Comparison of ENCODE assay signal across 8 cellular contexts in genomic region chr9:89604463-89605180, GRCh38. TPM values are rescaled to one million over a fixed set of nuclear protein-coding genes. Genes with fewer than 3 reads are reported as not detected.
DNase-seq lines count a peak whose midpoint lies in the region; ATAC-seq and TF ChIP-seq lines count a peak whose summit lies in the region.

GADD45G (plus strand) TSS chr9:89605012; CDS start chr9:89605122, 110 bp downstream.

- POLR2A ChIA-PET in activated B cell treated with CpG ODN at 0.5 μM for 24 hours (lab: Charles Lee): interaction anchor here (0.7 to 1.7 kb wide), 8 partner anchors 10 to 498 kb away, joined by 3 to 11 read pairs (median 5); no protein-coding TSS in a partner anchor

- CTCF ChIA-PET in activated B cell treated with CpG ODN at 0.5 μM for 24 hours (lab: Charles Lee): interaction anchor here (1.1 to 6.4 kb wide), 5 partner anchors 11 to 497 kb away, joined by 3 to 166 read pairs (median 3); no protein-coding TSS in a partner anchor

- ATAC-seq in HG02642 (IDR thresholded peaks at IDR 0.05; ENCODE audit: poor library complexity, unreplicated experiment) (peak; percentile 53), activated B cell treated with CpG ODN at 0.5 μM for 24 hours (ENCODE audit: low read depth) (peak; percentile 63), GM19452 (IDR thresholded peaks at IDR 0.05; ENCODE audit: unreplicated experiment) (no peak)

- H3K27ac Mint-ChIP-seq in activated B cell treated with CpG ODN at 0.5 μM for 24 hours: peak within 1 kb of the TSS; percentile 37

- H3F3A ChIP-seq in smooth muscle cell (ENCODE audit: low read depth): peaks cover 7% of the 10 kb centered on the region

- no peaks in the 10 kb centered on the region for H3K27me3 ChIP-seq in smooth muscle cell (ENCODE audit: low read depth)

- peaks cover 32% of the 10 kb centered on the region for H3K4me1 Mint-ChIP-seq in activated B cell treated with CpG ODN at 0.5 μM for 24 hours

- WGBS in smooth muscle cell (ENCODE audit: low lambda C conversion rate): 1% methylated on average over 41 of the region's 41 CpGs

- intact Hi-C loops in activated B cell treated with CpG ODN at 0.5 μM for 24 hours (cut with micrococcal nuclease): loop anchor here (1.0 to 10.0 kb wide), 5 partner anchors 212 to 1818 kb away; partner anchors contain the start of gene NFIL3

- H3K27ac ChIP-seq in smooth muscle cell (ENCODE audit: low read depth): peak within 1 kb of the TSS; percentile 85

- no peaks in the 10 kb centered on the region for H3K36me3 Mint-ChIP-seq in activated B cell treated with CpG ODN at 0.5 μM for 24 hours (ENCODE audit: low read depth)

- no peaks in the 10 kb centered on the region for H3K9me3 Mint-ChIP-seq in activated B cell treated with CpG ODN at 0.5 μM for 24 hours

- DNase-seq in DMS79 (lab: John Stamatoyannopoulos, UW) (peak; percentile 76), NCI-H2081 (lab: John Stamatoyannopoulos, UW) (peak; percentile 95 to 97), activated B cell treated with CpG ODN at 0.5 μM for 24 hours (peak; percentile 66), cardiac fibroblast (ENCODE audit: low read depth in 2 of 2) (peak; percentile 74 to 86), iris pigment epithelial cell (ENCODE audit: low read depth) (peak; percentile 85), smooth muscle cell (lab: John Stamatoyannopoulos, UW; ENCODE audit: unreplicated experiment) (peak; percentile 42)

- peak within 1 kb of the TSS; percentile 96 for H3K4me2 ChIP-seq in smooth muscle cell

- H3K4me1 ChIP-seq in smooth muscle cell (ENCODE audit: low read depth): peaks cover 28% of the 10 kb centered on the region

- H2AFZ ChIP-seq in smooth muscle cell (ENCODE audit: low read depth): peak within 1 kb of the TSS; percentile 49

- no peaks in the 10 kb centered on the region for H3K79me2 ChIP-seq in smooth muscle cell (ENCODE audit: low read depth)

- peak within 1 kb of the TSS; percentile 84 for H3K4me3 Mint-ChIP-seq in activated B cell treated with CpG ODN at 0.5 μM for 24 hours

- H3K36me3 ChIP-seq in smooth muscle cell (ENCODE audit: low read depth): no peaks in the 10 kb centered on the region

- H3K9ac ChIP-seq in smooth muscle cell (ENCODE audit: low read depth): peak within 1 kb of the TSS; percentile 56

- H4K20me1 ChIP-seq in smooth muscle cell (ENCODE audit: low read depth): peaks cover 6% of the 10 kb centered on the region

- peaks cover 6% of the 10 kb centered on the region for H3K27me3 Mint-ChIP-seq in activated B cell treated with CpG ODN at 0.5 μM for 24 hours

- TF ChIP-seq CTCF in activated B cell treated with CpG ODN at 0.5 μM for 24 hours (IDR thresholded peaks at IDR 0.05) (no peak), cardiac fibroblast (IDR thresholded peaks at IDR 0.05; ENCODE audit: low read depth, low read length) (no peak), smooth muscle cell (IDR thresholded peaks at IDR 0.05; ENCODE audit: borderline replicate concordance, insufficient read depth, poor library complexity, severe bottlenecking) (no peak)

- no peaks in the 10 kb centered on the region for H3K9me3 ChIP-seq in smooth muscle cell (replicated peaks; ENCODE audit: low read depth)

- H3K4me3 ChIP-seq in cardiac fibroblast (replicated peaks in 1 of 2; ENCODE audit: low read depth in 2 of 2, low read length in 2 of 2): peak within 1 kb of the TSS; percentile 51 to 56
- peak within 1 kb of the TSS; percentile 62 for H3K4me3 ChIP-seq in smooth muscle cell

RNA-seq across cellular contexts. Expression of gene GADD45G, which starts in this region (rescaled TPM):
- total RNA-seq in activated B cell treated with CpG ODN at 0.5 μM for 24 hours (7.5 and 7.6 TPM in 2 replicates), smooth muscle cell (1.5 and 6.9 TPM in 2 replicates)
- 10.7 and 11.3 TPM in 2 replicates for polyA plus RNA-seq in smooth muscle cell

Comparison
In these comparisons a context has a peak if more than half of its experiments do, and no peak if none do; other contexts are left out.
1. DNase-seq: peak in every context shown above with its lines; median percentile 96 in NCI-H2081; 85 in iris pigment epithelial cell; 80 in cardiac fibroblast; 76 in DMS79; 66 in activated B cell treated with CpG ODN at 0.5 μM for 24 hours; 42 in smooth muscle cell.